Comparison of ENCODE assay signal across 9 cellular contexts in genomic region chr12:92769124-92769901, GRCh38.
DNase-seq lines count a peak whose midpoint lies in the region; ATAC-seq and TF ChIP-seq lines count a peak whose summit lies in the region.
"Had no signal": no experiment of that assay in that cellular context is flagged by ENCODE, and none has a peak within 500 bp of the region (broad histone marks: within the 10 kb centered on the region; RNA-seq: fewer than 3 reads in every experiment).

No MANE protein-coding gene starts in this region.

- no peak overlapping the region for H3K27ac Mint-ChIP-seq in chondrocyte (ENCODE audit: unreplicated experiment)
- H3K27ac Mint-ChIP-seq: WTC11 had no signal

- no peaks in the 10 kb centered on the region for H3K27me3 ChIP-seq in GM06990 (replicated peaks; ENCODE audit: control insufficient read depth, insufficient read depth, low read length)

- intact Hi-C loops in Right ventricle myocardium superior (cut with DNase I) = no loop called here

- no peak overlapping the region for H3K4me3 Mint-ChIP-seq in chondrocyte (ENCODE audit: unreplicated experiment)
- H3K4me3 Mint-ChIP-seq: WTC11 had no signal

- ATAC-seq in GM21423 (IDR thresholded peaks at IDR 0.05; ENCODE audit: unreplicated experiment) (peak; percentile 91), Right ventricle myocardium superior (ENCODE audit: poor library complexity) (peak; percentile 80)
- ATAC-seq: WTC11 had no signal

- no peaks in the 10 kb centered on the region for H3K36me3 ChIP-seq in GM06990 (ENCODE audit: control insufficient read depth, insufficient read depth, low read length)

- peaks cover 26% of the 10 kb centered on the region for H3K4me1 Mint-ChIP-seq in chondrocyte (ENCODE audit: low read depth)

- no peak for TF ChIP-seq CTCF in GM06990 (IDR thresholded peaks at IDR 0.05; ENCODE audit: insufficient read depth, low read length, poor library complexity, severe bottlenecking)
- no peak for TF ChIP-seq CTCF in chondrocyte (IDR thresholded peaks at IDR 0.05)

- DNase-seq in GM06990 (ENCODE audit: extremely low read depth, insufficient read length) (peak; percentile 34), HS-5 (ENCODE audit: low read depth) (peak; percentile 42), Right ventricle myocardium superior (no peak), NCI-H2227 treated with DMSO at 0.1 percent for 48 hours (lab: John Stamatoyannopoulos, UW) (no peak), kidney glomerular epithelial cell (lab: John Stamatoyannopoulos, UW) (no peak), chondrocyte (ENCODE audit: low spot score) (no peak)
- no peak for DNase-seq in stimulated activated CD4-positive, alpha-beta T cell treated with anti-CD3 and anti-CD28 coated beads, Interleukin-1b, Interleukin-23, amount 100 ng/mL, for 48 hours

- H3K9me3 Mint-ChIP-seq in chondrocyte (ENCODE audit: low read depth) = no peaks in the 10 kb centered on the region
- H3K9me3 Mint-ChIP-seq: WTC11 had no signal

- peaks cover 4% of the 10 kb centered on the region for H3K36me3 Mint-ChIP-seq in chondrocyte (ENCODE audit: low read depth)
- H3K36me3 Mint-ChIP-seq: WTC11 had no signal

- H3K27me3 Mint-ChIP-seq in chondrocyte (ENCODE audit: low read depth) = no peaks in the 10 kb centered on the region

- H3K4me3 ChIP-seq in GM06990 (replicated peaks; ENCODE audit: low read depth, low read length) = no peak overlapping the region

Comparison
In these comparisons a context has a peak if more than half of its experiments do, and no peak if none do; other contexts are left out.
1. DNase-seq: peak in GM06990 (single experiment) and HS-5 (single experiment); none in Right ventricle myocardium superior (single experiment), stimulated activated CD4-positive, alpha-beta T cell treated with anti-CD3 and anti-CD28 coated beads, Interleukin-1b, Interleukin-23, amount 100 ng/mL, for 48 hours (single experiment), NCI-H2227 treated with DMSO at 0.1 percent for 48 hours (single experiment), kidney glomerular epithelial cell (single experiment) and chondrocyte (single experiment).